Comparison of ENCODE assay signal across 9 cellular contexts in the genomic region with DNA sequence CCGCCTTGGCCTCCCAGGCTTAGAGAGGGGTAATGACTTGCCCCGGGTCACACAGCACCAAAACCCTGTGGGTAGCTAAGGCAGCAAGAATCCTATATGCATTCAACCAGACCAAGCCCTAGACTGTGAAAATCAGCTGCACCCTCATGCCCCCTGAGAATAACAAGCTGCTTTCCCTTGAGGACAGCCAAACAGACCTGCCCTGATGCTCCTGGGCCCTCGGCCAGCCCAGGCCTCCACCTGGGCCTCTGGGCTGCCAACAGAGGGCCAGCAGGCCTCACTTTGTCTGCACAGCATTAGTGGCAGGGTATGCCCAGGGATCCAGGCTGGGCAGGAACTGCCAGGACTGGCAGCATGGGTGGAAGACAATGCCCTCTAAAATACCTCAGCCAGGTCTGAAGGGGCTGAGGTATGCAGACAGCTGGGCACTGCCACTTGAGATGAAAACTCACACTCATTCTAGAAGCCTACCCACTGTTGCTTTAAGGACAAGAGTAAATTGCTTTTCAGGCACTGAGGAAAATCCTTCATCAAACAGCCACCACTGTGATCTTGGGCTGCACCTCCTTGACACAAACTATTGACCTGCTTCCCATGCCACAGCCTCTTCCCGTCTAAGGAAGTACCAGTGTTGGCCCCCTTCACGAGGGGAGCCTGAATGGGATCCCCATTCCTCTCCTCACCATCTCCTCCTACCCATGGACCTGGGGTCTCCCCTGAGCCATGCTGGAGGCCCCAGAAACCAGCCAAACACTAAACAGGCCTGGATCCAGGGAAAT. TPM values are rescaled to one million over a fixed set of nuclear protein-coding genes. Genes with fewer than 3 reads are reported as not detected.
A peak's percentile ranks its signal among the peaks of the same experiment; 100 is the strongest.
DNase-seq lines count a peak whose midpoint lies in the region; ATAC-seq and TF ChIP-seq lines count a peak whose summit lies in the region.
"Had no signal": no experiment of that assay in that cellular context is flagged by ENCODE, and none has a peak within 500 bp of the region (broad histone marks: within the 10 kb centered on the region; RNA-seq: fewer than 3 reads in every experiment).

No MANE protein-coding gene starts in this region.

- H3K9me3 Mint-ChIP-seq in immature natural killer cell, result no peaks in the 10 kb centered on the region

- ATAC-seq in Right ventricle myocardium inferior (no peak), RWPE2 (ENCODE audit: low read depth) (no peak), HG03135 (IDR thresholded peaks at IDR 0.05; ENCODE audit: unreplicated experiment) (no peak)

- no peak overlapping the region for H3K4me3 ChIP-seq in right atrium auricular region
- no peak overlapping the region for H3K4me3 ChIP-seq in RWPE2 (ENCODE audit: severe bottlenecking)
- H3K4me3 ChIP-seq in uterus, result no peak overlapping the region
- H3K4me3 ChIP-seq in foreskin fibroblast (ENCODE audit: low read depth in 1 of 2, low read length in 2 of 2), result no peak overlapping the region

- H3K27me3 ChIP-seq in right atrium auricular region, result no peaks in the 10 kb centered on the region
- H3K27me3 ChIP-seq in RWPE2 (ENCODE audit: insufficient read depth, poor library complexity, severe bottlenecking), result no peaks in the 10 kb centered on the region
- H3K27me3 ChIP-seq in uterus, result no peaks in the 10 kb centered on the region

- H3K27me3 Mint-ChIP-seq in immature natural killer cell (ENCODE audit: low read depth in 3 of 3), result peaks cover 0 to 4% (median 1%) of the 10 kb centered on the region in 3 donors

- H3K36me3 Mint-ChIP-seq in immature natural killer cell, result peaks cover 0 to 4% (median 0%) of the 10 kb centered on the region in 3 donors

- H3K27ac ChIP-seq in right atrium auricular region (peak overlapping the region; percentile 42 to 56), RWPE2 (ENCODE audit: poor library complexity, severe bottlenecking) (peak overlapping the region; percentile 59), uterus (peak overlapping the region; percentile 50 to 63)

- TF ChIP-seq POLR2A in uterus (IDR thresholded peaks at IDR 0.05), result no peak

- H3K4me1 ChIP-seq in right atrium auricular region (peaks cover 0 to 78% of the 10 kb centered on the region in 2 donors), RWPE2 (ENCODE audit: insufficient read depth, poor library complexity, severe bottlenecking) (peaks cover 29% of the 10 kb centered on the region), uterus (peaks cover 19 to 49% of the 10 kb centered on the region in 2 donors)

- H3K27ac Mint-ChIP-seq in immature natural killer cell, result peak overlapping the region; percentile 91 to 97 (median 93)

- no peaks in the 10 kb centered on the region for H3K9me3 ChIP-seq in right atrium auricular region
- no peaks in the 10 kb centered on the region for H3K9me3 ChIP-seq in RWPE2 (ENCODE audit: severe bottlenecking)
- H3K9me3 ChIP-seq in uterus, result no peaks in the 10 kb centered on the region

- peaks cover 58 to 67% of the 10 kb centered on the region in 2 donors for H3K4me1 Mint-ChIP-seq in immature natural killer cell

- peak overlapping the region; percentile 59 to 76 (median 74) for H3K4me3 Mint-ChIP-seq in immature natural killer cell

- DNase-seq in right atrium auricular region (ENCODE audit: low spot score) (no peak), Right ventricle myocardium inferior (ENCODE audit: missing footprints) (no peak), RWPE2 (ENCODE audit: low spot score) (no peak), immature natural killer cell (no peak), uterus (no peak), NCI-H1048 (lab: John Stamatoyannopoulos, UW) (no peak), foreskin fibroblast (no peak)
- DNase-seq: NCI-H1105 had no signal

- TF ChIP-seq CTCF in right atrium auricular region (IDR thresholded peaks at IDR 0.05) (no peak), RWPE2 (IDR thresholded peaks at IDR 0.05; ENCODE audit: poor library complexity, severe bottlenecking) (no peak), uterus (IDR thresholded peaks at IDR 0.05) (no peak), foreskin fibroblast (IDR thresholded peaks at IDR 0.05; ENCODE audit: low read depth, low read length) (no peak)

- intact Hi-C loops in Right ventricle myocardium inferior (cut with DNase I) (no loop called here), uterus (cut with DNase I; ENCODE audit: low total_unique reads) (loop anchor here (10.0 kb wide), 1 partner anchor 45 kb away; no protein-coding TSS in a partner anchor)

- H3K36me3 ChIP-seq in right atrium auricular region (peaks cover under 1% of the 10 kb centered on the region), RWPE2 (ENCODE audit: low read depth) (peaks cover 8% of the 10 kb centered on the region; the same call in 1 of the 2 replicates), uterus (no peaks in the 10 kb centered on the region)

RNA-seq across cellular contexts. Expression of gene ST3GAL2, which starts 8.8 kb away (rescaled TPM):
- 10 to 100 TPM; 13.5 to 16.9 TPM for total RNA-seq in right atrium auricular region
- 25.6 TPM for total RNA-seq in Right ventricle myocardium inferior
- 10 to 100 TPM; 11.1 to 20.7 (median 17.4) TPM for polyA plus RNA-seq in immature natural killer cell
- total RNA-seq in uterus, result 10 to 100 TPM in 2 of 4 donors, 1 to 10 TPM in 2; 6.2 to 57.9 (median 27.5) TPM

RNA-seq across cellular contexts. Expression of gene FCSK, which starts 24.3 kb away (rescaled TPM):
- total RNA-seq in right atrium auricular region, result 10 to 100 TPM in 1 of 2 donors, 1 to 10 TPM in 1; 9.5 to 10.2 TPM
- total RNA-seq in Right ventricle myocardium inferior, result 7.5 TPM
- 10 to 100 TPM in 2 of 3 donors, 1 to 10 TPM in 1; 6.7 to 11.9 (median 10.5) TPM for polyA plus RNA-seq in immature natural killer cell
- 10 to 100 TPM; 12.1 to 65.3 (median 22.9) TPM for total RNA-seq in uterus
